18 cellular contexts compared by ENCODE assay signal in the genomic region with DNA sequence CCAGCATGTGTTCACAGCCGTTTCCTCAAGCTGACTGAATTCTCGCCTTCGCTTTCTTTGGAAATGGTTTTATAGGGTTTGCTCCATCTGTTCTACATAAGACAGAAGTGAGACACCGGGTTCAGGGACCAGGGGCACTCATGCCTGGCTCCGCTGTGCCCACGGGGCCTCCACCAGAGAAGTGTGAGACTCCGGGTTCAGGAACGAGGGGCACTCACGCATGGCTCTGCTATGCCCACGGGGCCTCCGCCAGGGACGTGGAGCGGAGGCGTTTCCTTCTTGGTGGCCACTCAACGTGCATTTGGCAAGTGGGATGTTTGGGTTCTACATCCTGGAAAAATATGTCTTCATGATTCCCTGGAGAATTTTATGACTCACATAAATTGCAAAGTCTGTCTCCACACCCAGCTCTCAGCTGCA.
DNase-seq lines count a peak whose midpoint lies in the region; ATAC-seq, FAIRE-seq and TF ChIP-seq lines count a peak whose summit lies in the region.
"Had no signal": no experiment of that assay in that cellular context is flagged by ENCODE, and none has a peak within 500 bp of the region (broad histone marks: within the 10 kb centered on the region; RNA-seq: fewer than 3 reads in every experiment).

No MANE protein-coding gene starts in this region.

- no peak overlapping the region for H4K91ac ChIP-seq in neuronal stem cell (ENCODE audit: low read depth, low read length, poor library complexity)

- no CpG with 5 or more reads among the region's 15 CpGs for WGBS in neuronal stem cell (ENCODE audit: extremely low coverage in 2 of 2, insufficient read length in 2 of 2, insufficient replicate concordance in 1 of 2), 2 donors

- H2AFZ ChIP-seq in neuronal stem cell (ENCODE audit: low read length) = no peak overlapping the region

- H2BK120ac ChIP-seq in neuronal stem cell (ENCODE audit: low read depth, low read length) = no peak overlapping the region

- H2BK5ac ChIP-seq in neuronal stem cell (ENCODE audit: low read length) = no peak overlapping the region

- H3K9me3 ChIP-seq in neuronal stem cell (replicated peaks in 1 of 2; ENCODE audit: control insufficient read depth in 2 of 2, insufficient read depth in 1 of 2, low read depth in 1 of 2, low read length in 2 of 2) = peaks cover 0 to 2% of the 10 kb centered on the region in 2 donors
- H3K9me3 ChIP-seq in lower lobe of right lung = no peaks in the 10 kb centered on the region
- H3K9me3 ChIP-seq: Caco-2 had no signal

- H2BK12ac ChIP-seq in neuronal stem cell (ENCODE audit: low read length) = no peak overlapping the region

- peak overlapping the region; percentile 76 for H3K18ac ChIP-seq in neuronal stem cell (ENCODE audit: low read length)

- ATAC-seq in GM21717 (IDR thresholded peaks at IDR 0.05; ENCODE audit: unreplicated experiment) (peak; percentile 75), HG03565 (IDR thresholded peaks at IDR 0.05; ENCODE audit: unreplicated experiment) (peak; percentile 45), lower lobe of right lung (no peak)
- ATAC-seq: SK-N-SH treated with all-trans-retinoic acid at 6 μM for 48 hours had no signal

- H3K9ac ChIP-seq in neuronal stem cell (ENCODE audit: low read depth, low read length, poor library complexity) = no peak overlapping the region

- H3K4me1 ChIP-seq in neuronal stem cell (ENCODE audit: control insufficient read depth in 2 of 2, insufficient read depth in 1 of 2, low read depth in 1 of 2, low read length in 2 of 2) = peaks cover 2 to 10% of the 10 kb centered on the region in 2 donors
- H3K4me1 ChIP-seq in lower lobe of right lung = no peaks in the 10 kb centered on the region
- H3K4me1 ChIP-seq: Caco-2 had no signal

- H3K4me3 ChIP-seq in neuronal stem cell (ENCODE audit: low read length in 2 of 2) (no peak overlapping the region), coronary artery (no peak overlapping the region), lower lobe of right lung (no peak overlapping the region)

- no peak for TF ChIP-seq POLR2A in GM12892 (IDR thresholded peaks at IDR 0.05; ENCODE audit: low read depth, low read length)

- no peak overlapping the region for H2AK5ac ChIP-seq in neuronal stem cell (ENCODE audit: low read depth, low read length)

- peak; percentile 30 for FAIRE-seq in GM12892 (lab: Jason Lieb, UNC)
- FAIRE-seq: H1, keratinocyte had no signal

- H3K79me1 ChIP-seq in neuronal stem cell (ENCODE audit: low read depth, low read length) = no peaks in the 10 kb centered on the region

- H4K8ac ChIP-seq in neuronal stem cell (ENCODE audit: low read depth, low read length) = no peak overlapping the region

- H3K23ac ChIP-seq in neuronal stem cell (ENCODE audit: low read depth, low read length, poor library complexity) = peak overlapping the region; percentile 43

- no peak overlapping the region for H3K27ac ChIP-seq in neuronal stem cell (replicated peaks; ENCODE audit: low read length)
- H3K27ac ChIP-seq in coronary artery = no peak overlapping the region
- no peak overlapping the region for H3K27ac ChIP-seq in lower lobe of right lung

- no peak overlapping the region for H3K4me2 ChIP-seq in neuronal stem cell (ENCODE audit: insufficient read depth, low read length, poor library complexity, severe bottlenecking)

- intact Hi-C loops in lower lobe of right lung (cut with DNase I) = no loop called here

- no peak overlapping the region for H3K4ac ChIP-seq in neuronal stem cell (ENCODE audit: low read length)

- no peak overlapping the region for H3K14ac ChIP-seq in neuronal stem cell (ENCODE audit: low read length)

- H3K27me3 ChIP-seq in neuronal stem cell (ENCODE audit: control insufficient read depth in 3 of 3, insufficient read depth in 3 of 3, low read depth in 1 of 3, low read length in 3 of 3) = no peaks in the 10 kb centered on the region
- H3K27me3 ChIP-seq in lower lobe of right lung (ENCODE audit: low read depth) = no peaks in the 10 kb centered on the region

- H3K36me3 ChIP-seq in neuronal stem cell (replicated peaks in 1 of 2; ENCODE audit: control insufficient read depth in 2 of 2, insufficient read depth in 2 of 2, low read length in 2 of 2) (no peaks in the 10 kb centered on the region), lower lobe of right lung (no peaks in the 10 kb centered on the region)

- peak overlapping the region; percentile 26 for H2BK15ac ChIP-seq in neuronal stem cell (ENCODE audit: low read length)

- TF ChIP-seq CTCF in coronary artery (IDR thresholded peaks at IDR 0.05) (no peak), lower lobe of right lung (IDR thresholded peaks at IDR 0.05) (no peak)

- DNase-seq in GM12892 (ENCODE audit: insufficient read length) (no peak), neuronal stem cell (ENCODE audit: low spot score) (no peak), coronary artery (ENCODE audit: low spot score) (no peak), lower lobe of right lung (no peak)
- no peak for DNase-seq in activated T-cell treated with anti-CD3 and anti-CD28 coated beads, Interleukin-2, amount 50 U/mL, for 1 hour
- no peak for DNase-seq in stimulated activated CD4-positive, alpha-beta T cell treated with anti-CD3 and anti-CD28 coated beads, Interleukin-12 subunit alpha, Interleukin-12 subunit beta, amount 100 ng/mL, for 4 hours
- DNase-seq: activated CD4-positive, alpha-beta T cell treated with anti-CD3 and anti-CD28 coated beads, Interleukin-2, amount 10 ng/mL, durations not matched to agents 24 days and 14 days; activated naive CD4-positive, alpha-beta T cell treated with anti-CD3 and anti-CD28 coated beads, Interleukin-2, amount 50 U/mL, for 16 hours; activated T-cell treated with anti-CD3 and anti-CD28 coated beads for 4 hours; Caco-2; cortex of kidney; mesenchymal stem cell; NCI-H1048 had no signal

Comparison
In these comparisons a context has a peak if more than half of its experiments do, and no peak if none do; other contexts are left out.
1. ATAC-seq: peak in GM21717 (single experiment) and HG03565 (single experiment); none in lower lobe of right lung (0 of 2).